ENCODE assay signal across 14 cellular contexts in the genomic region with DNA sequence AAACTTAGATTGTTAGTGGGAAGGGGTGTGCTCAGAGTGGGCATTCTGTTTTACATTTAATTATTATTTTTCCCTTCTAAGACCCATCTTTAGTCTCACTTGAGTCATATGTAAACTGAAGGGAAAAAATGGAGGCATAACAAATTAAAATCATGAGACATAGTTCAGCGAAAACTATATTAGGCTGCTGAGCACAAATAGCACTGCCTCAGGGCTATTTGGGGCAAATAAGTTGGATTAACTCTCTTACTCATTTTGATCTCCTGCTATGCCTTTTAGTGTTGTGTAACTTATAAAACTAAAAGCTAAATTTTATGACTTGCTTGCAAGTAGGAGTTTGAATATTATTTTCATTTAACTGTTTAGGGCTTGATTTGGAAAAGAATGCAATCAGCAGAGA.
DNase-seq lines count a peak whose midpoint lies in the region; ATAC-seq and TF ChIP-seq lines count a peak whose summit lies in the region.
"Had no signal": no experiment of that assay in that cellular context is flagged by ENCODE, and none has a peak within 500 bp of the region (broad histone marks: within the 10 kb centered on the region; RNA-seq: fewer than 3 reads in every experiment).

No MANE protein-coding gene starts in this region.

- CTCF ChIA-PET in SK-N-SH (lab: Yijun Ruan, JAX) = no interaction called here

- H3K27me3 ChIP-seq in SK-N-SH (ENCODE audit: insufficient read depth) = no peaks in the 10 kb centered on the region

- no peaks in the 10 kb centered on the region for H3K9me3 ChIP-seq in SK-N-SH
- H3K9me3 ChIP-seq: Caco-2 had no signal

- no peak for ATAC-seq in HG03378 (IDR thresholded peaks at IDR 0.05; ENCODE audit: unreplicated experiment)
- ATAC-seq: CD8-positive, alpha-beta T cell; GM12878; GM23338; HepG2 had no signal

- TF ChIP-seq EP300 in SK-N-SH (IDR thresholded peaks at IDR 0.05; ENCODE audit: borderline replicate concordance in 1 of 2, low read depth in 1 of 2, low read length in 1 of 2) = no peak

- TF ChIP-seq RAD21 in SK-N-SH (IDR thresholded peaks at IDR 0.05; ENCODE audit: low read length) = no peak

- TF ChIP-seq CTCF in retinal pigment epithelial cell (conservative IDR thresholded peaks at IDR 0.05; ENCODE audit: low read depth, low read length) (no peak), SK-N-SH (IDR thresholded peaks at IDR 0.05) (no peak)

- POLR2A ChIA-PET in SK-N-SH (lab: Yijun Ruan, JAX) = no interaction called here

- H3K27ac ChIP-seq in SK-N-SH (ENCODE audit: low read depth in 2 of 2, low read length in 1 of 2) = no peak overlapping the region

- peak; percentile 68 for DNase-seq in EH (ENCODE audit: low read depth)
- DNase-seq in NCI-H1048 (lab: John Stamatoyannopoulos, UW) = peak; percentile 5
- peak; percentile 51 for DNase-seq in epidermal melanocyte (ENCODE audit: insufficient read length, low spot score)
- DNase-seq in retinal pigment epithelial cell (ENCODE audit: low read depth) = peak; percentile 2
- DNase-seq in effector CD8-positive, alpha-beta T cell (lab: John Stamatoyannopoulos, UW) = no peak
- no peak for DNase-seq in SK-N-SH
- DNase-seq: Caco-2; CD8-positive, alpha-beta T cell; DND-41; H7 had no signal

- H3K36me3 ChIP-seq in SK-N-SH (replicated peaks in 1 of 2; ENCODE audit: control insufficient read depth in 1 of 2, insufficient read depth in 2 of 2, low read length in 1 of 2) = no peaks in the 10 kb centered on the region

- H3K79me2 ChIP-seq in SK-N-SH (ENCODE audit: insufficient read depth) = no peaks in the 10 kb centered on the region

- H2AFZ ChIP-seq in SK-N-SH (ENCODE audit: low read depth) = no peak overlapping the region
- H2AFZ ChIP-seq: GM23338 had no signal

- H3K4me2 ChIP-seq in SK-N-SH = no peak overlapping the region
- H3K4me2 ChIP-seq: GM23338 had no signal

- H3K9me2 ChIP-seq in SK-N-SH = no peaks in the 10 kb centered on the region

- 7% methylated on average over 1 of the region's 1 CpG for WGBS in SK-N-SH (ENCODE audit: low lambda C conversion rate)

- H3F3A ChIP-seq in SK-N-SH (replicated peaks; ENCODE audit: insufficient read depth) = no peaks in the 10 kb centered on the region

- H3K4me1 ChIP-seq in SK-N-SH (ENCODE audit: control insufficient read depth in 1 of 2, insufficient read depth in 2 of 2, low read depth in 1 of 2, low read length in 1 of 2) = no peaks in the 10 kb centered on the region
- H3K4me1 ChIP-seq: Caco-2 had no signal

- no peak overlapping the region for H3K9ac ChIP-seq in SK-N-SH

- H4K20me1 ChIP-seq in SK-N-SH (ENCODE audit: insufficient read depth) = no peaks in the 10 kb centered on the region

- no peak overlapping the region for H3K4me3 ChIP-seq in retinal pigment epithelial cell (ENCODE audit: low read length)
- H3K4me3 ChIP-seq in SK-N-SH (ENCODE audit: low read depth in 2 of 2, low read length in 1 of 2) = no peak overlapping the region
- H3K4me3 ChIP-seq: GM12878, GM23338 had no signal

TF ChIP-seq in SK-N-SH, 30 proteins besides CTCF, POLR2A, EP300 and RAD21:
- TF ChIP-seq, protein P1, sequence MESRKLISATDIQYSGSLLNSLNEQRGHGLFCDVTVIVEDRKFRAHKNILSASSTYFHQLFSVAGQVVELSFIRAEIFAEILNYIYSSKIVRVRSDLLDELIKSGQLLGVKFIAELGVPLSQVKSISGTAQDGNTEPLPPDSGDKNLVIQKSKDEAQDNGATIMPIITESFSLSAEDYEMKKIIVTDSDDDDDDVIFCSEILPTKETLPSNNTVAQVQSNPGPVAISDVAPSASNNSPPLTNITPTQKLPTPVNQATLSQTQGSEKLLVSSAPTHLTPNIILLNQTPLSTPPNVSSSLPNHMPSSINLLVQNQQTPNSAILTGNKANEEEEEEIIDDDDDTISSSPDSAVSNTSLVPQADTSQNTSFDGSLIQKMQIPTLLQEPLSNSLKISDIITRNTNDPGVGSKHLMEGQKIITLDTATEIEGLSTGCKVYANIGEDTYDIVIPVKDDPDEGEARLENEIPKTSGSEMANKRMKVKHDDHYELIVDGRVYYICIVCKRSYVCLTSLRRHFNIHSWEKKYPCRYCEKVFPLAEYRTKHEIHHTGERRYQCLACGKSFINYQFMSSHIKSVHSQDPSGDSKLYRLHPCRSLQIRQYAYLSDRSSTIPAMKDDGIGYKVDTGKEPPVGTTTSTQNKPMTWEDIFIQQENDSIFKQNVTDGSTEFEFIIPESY (IDR thresholded peaks at IDR 0.05; ENCODE audit: borderline replicate concordance, low read depth) = no peak
- TF ChIP-seq FOXM1 (IDR thresholded peaks at IDR 0.05; ENCODE audit: low read depth) (no peak), PBX3 (IDR thresholded peaks at IDR 0.05) (no peak), JUND (IDR thresholded peaks at IDR 0.05) (no peak), FOXJ3 (CRISPR knock-in tag; IDR thresholded peaks at IDR 0.05) (no peak), POLR2AphosphoS5 (IDR thresholded peaks at IDR 0.05; ENCODE audit: low read depth, low read length) (no peak), RXRA (IDR thresholded peaks at IDR 0.05; ENCODE audit: borderline replicate concordance, low read depth) (no peak), ELF1 (IDR thresholded peaks at IDR 0.05) (no peak), MEF2A (IDR thresholded peaks at IDR 0.05; ENCODE audit: borderline replicate concordance, low read depth) (no peak), NRF1 (IDR thresholded peaks at IDR 0.05; ENCODE audit: low read depth, low read length) (no peak)
- TF ChIP-seq, protein P2, sequence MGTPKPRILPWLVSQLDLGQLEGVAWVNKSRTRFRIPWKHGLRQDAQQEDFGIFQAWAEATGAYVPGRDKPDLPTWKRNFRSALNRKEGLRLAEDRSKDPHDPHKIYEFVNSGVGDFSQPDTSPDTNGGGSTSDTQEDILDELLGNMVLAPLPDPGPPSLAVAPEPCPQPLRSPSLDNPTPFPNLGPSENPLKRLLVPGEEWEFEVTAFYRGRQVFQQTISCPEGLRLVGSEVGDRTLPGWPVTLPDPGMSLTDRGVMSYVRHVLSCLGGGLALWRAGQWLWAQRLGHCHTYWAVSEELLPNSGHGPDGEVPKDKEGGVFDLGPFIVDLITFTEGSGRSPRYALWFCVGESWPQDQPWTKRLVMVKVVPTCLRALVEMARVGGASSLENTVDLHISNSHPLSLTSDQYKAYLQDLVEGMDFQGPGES (IDR thresholded peaks at IDR 0.05; ENCODE audit: low read depth, low read length) = no peak

Comparison
In these comparisons a context has a peak if more than half of its experiments do, and no peak if none do; other contexts are left out.
1. DNase-seq: peak in EH (single experiment), NCI-H1048 (single experiment), epidermal melanocyte (single experiment) and retinal pigment epithelial cell (single experiment); none in effector CD8-positive, alpha-beta T cell (single experiment) and SK-N-SH (single experiment).